27 cellular contexts compared by ENCODE assay signal in genomic region chr3:97778152-97778551, GRCh38.
"Had no signal": no experiment of that assay in that cellular context is flagged by ENCODE, and none has a peak within 500 bp of the region (broad histone marks: within the 10 kb centered on the region; RNA-seq: fewer than 3 reads in every experiment).

No MANE protein-coding gene starts in this region.

- H3K27ac ChIP-seq: breast epithelium, KMS-11, Peyer's patch, RWPE1, VCaP had no signal

- H3K4me3 ChIP-seq: breast epithelium, MG63, Peyer's patch had no signal

- H3K4me1 Mint-ChIP-seq: activated CD4-positive, alpha-beta T cell treated with anti-CD3 and anti-CD28 coated beads for 36 hours; activated T-helper 17 cell treated with anti-CD3 and anti-CD28 coated beads, Interleukin-2, amount 50 U/mL, for 72 hours; T-cell had no signal

- H3K36me3 ChIP-seq: breast epithelium, MG63, Peyer's patch had no signal

- H3K4me2 ChIP-seq: KMS-11 had no signal

- H3K9ac ChIP-seq: KMS-11 had no signal

- ATAC-seq: activated CD4-positive, alpha-beta T cell treated with anti-CD3 and anti-CD28 coated beads for 36 hours; activated T-helper 17 cell treated with anti-CD3 and anti-CD28 coated beads, Interleukin-2, amount 50 U/mL, for 72 hours; T-cell had no signal

- H3K27me3 Mint-ChIP-seq: activated CD4-positive, alpha-beta memory T cell treated with anti-CD3 and anti-CD28 coated beads, Interleukin-2, amount 10 ng/mL, durations not matched to agents 7 days and 5 days; activated CD4-positive, alpha-beta T cell treated with anti-CD3 and anti-CD28 coated beads for 36 hours; activated naive CD8-positive, alpha-beta T cell treated with anti-CD3 and anti-CD28 coated beads, Interleukin-2, amount 10 ng/mL, durations not matched to agents 7 days and 5 days; activated T-helper 17 cell treated with anti-CD3 and anti-CD28 coated beads, Interleukin-2, amount 50 U/mL, for 72 hours; T-cell had no signal

- H3K27ac Mint-ChIP-seq: activated CD4-positive, alpha-beta memory T cell treated with anti-CD3 and anti-CD28 coated beads, Interleukin-2, amount 10 ng/mL, durations not matched to agents 7 days and 5 days; activated CD4-positive, alpha-beta T cell treated with anti-CD3 and anti-CD28 coated beads for 36 hours; activated naive CD8-positive, alpha-beta T cell treated with anti-CD3 and anti-CD28 coated beads, Interleukin-2, amount 10 ng/mL, durations not matched to agents 7 days and 5 days; activated T-helper 17 cell treated with anti-CD3 and anti-CD28 coated beads, Interleukin-2, amount 50 U/mL, for 72 hours; T-cell had no signal

- H3K4me1 ChIP-seq: breast epithelium, Peyer's patch had no signal

- H3K4me3 Mint-ChIP-seq: activated CD4-positive, alpha-beta memory T cell treated with anti-CD3 and anti-CD28 coated beads, Interleukin-2, amount 10 ng/mL, durations not matched to agents 7 days and 5 days; activated CD4-positive, alpha-beta T cell treated with anti-CD3 and anti-CD28 coated beads for 36 hours; activated naive CD8-positive, alpha-beta T cell treated with anti-CD3 and anti-CD28 coated beads, Interleukin-2, amount 10 ng/mL, durations not matched to agents 7 days and 5 days; activated T-helper 17 cell treated with anti-CD3 and anti-CD28 coated beads, Interleukin-2, amount 50 U/mL, for 72 hours; T-cell had no signal

- H3K9me3 Mint-ChIP-seq: activated CD4-positive, alpha-beta memory T cell treated with anti-CD3 and anti-CD28 coated beads, Interleukin-2, amount 10 ng/mL, durations not matched to agents 7 days and 5 days; activated naive CD8-positive, alpha-beta T cell treated with anti-CD3 and anti-CD28 coated beads, Interleukin-2, amount 10 ng/mL, durations not matched to agents 7 days and 5 days; activated T-helper 17 cell treated with anti-CD3 and anti-CD28 coated beads, Interleukin-2, amount 50 U/mL, for 72 hours; T-cell had no signal

- DNase-seq: activated CD4-positive, alpha-beta memory T cell treated with anti-CD3 and anti-CD28 coated beads, Interleukin-2, amount 10 ng/mL, durations not matched to agents 7 days and 5 days; activated CD4-positive, alpha-beta T cell treated with anti-CD3 and anti-CD28 coated beads for 36 hours; activated CD4-positive, alpha-beta T cell treated with anti-CD3 and anti-CD28 coated beads, Interleukin-2, amount 50 U/mL, for 1 hour; activated naive CD4-positive, alpha-beta T cell treated with anti-CD3 and anti-CD28 coated beads, Interleukin-2, amount 50 U/mL, for 16 hours; activated naive CD8-positive, alpha-beta T cell treated with anti-CD3 and anti-CD28 coated beads, Interleukin-2, amount 10 ng/mL, durations not matched to agents 7 days and 5 days; activated T-cell treated with anti-CD3 and anti-CD28 coated beads for 4 hours; activated T-cell treated with anti-CD3 and anti-CD28 coated beads, Interleukin-2, amount 50 U/mL, for 48 hours; aorta; caudate nucleus; MG63; MV-4-11; NCI-H1105; NCI-H1436; NCI-H1694 treated with DMSO at 0.1 percent for 48 hours; NCI-H2029 treated with DMSO at 0.1 percent for 48 hours; NCI-H345; NCI-H510A; NCI-H526 treated with DMSO at 0.1 percent for 48 hours; NK-92 treated with Interleukin-12 subunit alpha and Interleukin-12 subunit beta, amount 100 ng/mL, for 24 hours; Peyer's patch; Right ventricle myocardium superior; T-cell had no signal

- H3K9me3 ChIP-seq: breast epithelium, MG63, Peyer's patch had no signal

- H3K27me3 ChIP-seq: breast epithelium, MG63, Peyer's patch had no signal
